ENCODE assay signal across 9 cellular contexts in the genomic region with DNA sequence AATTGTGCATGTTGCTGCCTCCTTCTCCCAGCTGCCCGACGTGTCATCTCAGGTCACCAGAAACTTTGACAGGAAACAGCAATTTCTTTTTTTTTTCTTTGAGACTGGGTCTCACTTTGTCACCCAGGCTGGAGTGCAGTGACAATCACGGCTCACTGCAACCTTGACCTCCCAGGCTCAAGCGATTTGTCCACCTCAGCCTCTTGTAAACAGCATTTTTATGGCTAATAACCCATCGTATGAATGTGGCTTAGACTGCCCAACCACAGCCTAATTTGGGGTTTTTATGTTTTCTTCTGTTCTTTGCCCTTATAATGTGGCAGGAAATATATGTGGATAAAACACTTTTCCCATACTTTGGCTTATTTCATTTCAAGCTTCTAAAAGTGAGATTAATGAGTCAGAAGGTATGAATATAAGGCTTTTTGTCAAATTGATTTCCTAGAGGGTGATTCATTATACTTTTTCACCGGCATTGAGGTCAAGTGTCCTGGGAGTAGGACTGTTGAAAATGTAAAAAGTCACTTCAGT. TPM values are rescaled to one million over a fixed set of nuclear protein-coding genes. Genes with fewer than 3 reads are reported as not detected.
A peak's percentile ranks its signal among the peaks of the same experiment; 100 is the strongest.
DNase-seq lines count a peak whose midpoint lies in the region; ATAC-seq and TF ChIP-seq lines count a peak whose summit lies in the region.
"Had no signal": no experiment of that assay in that cellular context is flagged by ENCODE, and none has a peak within 500 bp of the region (broad histone marks: within the 10 kb centered on the region; RNA-seq: fewer than 3 reads in every experiment).

No MANE protein-coding gene starts in this region.

- H3K4me1 ChIP-seq in tibial artery (peaks cover 0 to 20% (median 4%) of the 10 kb centered on the region in 4 donors), mucosa of descending colon (ENCODE audit: low read depth) (peaks cover 35% of the 10 kb centered on the region)

- TF ChIP-seq CTCF in fibroblast of pulmonary artery (IDR thresholded peaks at IDR 0.05; ENCODE audit: low read length, missing control alignments) = no peak
- no peak for TF ChIP-seq CTCF in tibial artery (IDR thresholded peaks at IDR 0.05)
- no peak for TF ChIP-seq CTCF in mucosa of descending colon (IDR thresholded peaks at IDR 0.05)

- DNase-seq in stimulated activated CD4-positive, alpha-beta T cell treated with anti-CD3 and anti-CD28 coated beads, Interleukin-15, amount 100 ng/mL, for 24 hours = peak; percentile 25
- no peak for DNase-seq in stimulated activated CD4-positive, alpha-beta T cell treated with anti-CD3 and anti-CD28 coated beads, Interleukin-12 subunit alpha, Interleukin-12 subunit beta, amount 100 ng/mL, for 4 hours
- DNase-seq in RPMI7951 (ENCODE audit: low read depth) = peak; percentile 18
- DNase-seq in fibroblast of pulmonary artery (ENCODE audit: low read depth) = peak; percentile 13
- DNase-seq in tibial artery = no peak
- no peak for DNase-seq in iPS-NIHi11 (ENCODE audit: low spot score)
- DNase-seq in mucosa of descending colon = no peak
- no peak for DNase-seq in activated gamma-delta T cell treated with Interleukin-2 at 50 U/mL for 16 hours
- DNase-seq: Caco-2 had no signal

- no peaks in the 10 kb centered on the region for H3K27me3 ChIP-seq in tibial artery

- peak overlapping the region in 1 of 2 donors; percentile 45 for H3K27ac ChIP-seq in tibial artery

- peaks cover 18 to 23% (median 21%) of the 10 kb centered on the region in 3 donors for H3K36me3 ChIP-seq in tibial artery
- H3K36me3 ChIP-seq in mucosa of descending colon (ENCODE audit: low read depth) = no peaks in the 10 kb centered on the region

- intact Hi-C loops in tibial artery (cut with DNase I; ENCODE audit: low total_unique reads) (no loop called here), mucosa of descending colon (cut with DNase I, micrococcal nuclease) (no loop called here)

- no peak for ATAC-seq in mucosa of descending colon

- H3K4me3 ChIP-seq in fibroblast of pulmonary artery (replicated peaks; ENCODE audit: low read depth, low read length) = no peak overlapping the region
- no peak overlapping the region for H3K4me3 ChIP-seq in tibial artery
- H3K4me3 ChIP-seq in mucosa of descending colon = no peak overlapping the region

- no peaks in the 10 kb centered on the region for H3K9me3 ChIP-seq in tibial artery
- H3K9me3 ChIP-seq in mucosa of descending colon = no peaks in the 10 kb centered on the region
- H3K9me3 ChIP-seq: Caco-2 had no signal

RNA-seq across cellular contexts. Expression of gene SLC5A10, which starts 31.0 kb away (rescaled TPM):
- total RNA-seq in RPMI7951 (2014; rRNA removed; shearing (Covaris generic)) = not detected in 2 replicates
- total RNA-seq in mucosa of descending colon = under 1 TPM in 1 of 3 donors, not detected in 2; 0.12 TPM

Comparison
In these comparisons a context has a peak if more than half of its experiments do, and no peak if none do; other contexts are left out.
1. DNase-seq: peak in stimulated activated CD4-positive, alpha-beta T cell treated with anti-CD3 and anti-CD28 coated beads, Interleukin-15, amount 100 ng/mL, for 24 hours (single experiment), RPMI7951 (single experiment) and fibroblast of pulmonary artery (single experiment); none in stimulated activated CD4-positive, alpha-beta T cell treated with anti-CD3 and anti-CD28 coated beads, Interleukin-12 subunit alpha, Interleukin-12 subunit beta, amount 100 ng/mL, for 4 hours (single experiment), tibial artery (0 of 2), iPS-NIHi11 (single experiment), mucosa of descending colon (0 of 3) and activated gamma-delta T cell treated with Interleukin-2 at 50 U/mL for 16 hours (single experiment).